Comparison of ENCODE assay signal across 23 cellular contexts in the genomic region with DNA sequence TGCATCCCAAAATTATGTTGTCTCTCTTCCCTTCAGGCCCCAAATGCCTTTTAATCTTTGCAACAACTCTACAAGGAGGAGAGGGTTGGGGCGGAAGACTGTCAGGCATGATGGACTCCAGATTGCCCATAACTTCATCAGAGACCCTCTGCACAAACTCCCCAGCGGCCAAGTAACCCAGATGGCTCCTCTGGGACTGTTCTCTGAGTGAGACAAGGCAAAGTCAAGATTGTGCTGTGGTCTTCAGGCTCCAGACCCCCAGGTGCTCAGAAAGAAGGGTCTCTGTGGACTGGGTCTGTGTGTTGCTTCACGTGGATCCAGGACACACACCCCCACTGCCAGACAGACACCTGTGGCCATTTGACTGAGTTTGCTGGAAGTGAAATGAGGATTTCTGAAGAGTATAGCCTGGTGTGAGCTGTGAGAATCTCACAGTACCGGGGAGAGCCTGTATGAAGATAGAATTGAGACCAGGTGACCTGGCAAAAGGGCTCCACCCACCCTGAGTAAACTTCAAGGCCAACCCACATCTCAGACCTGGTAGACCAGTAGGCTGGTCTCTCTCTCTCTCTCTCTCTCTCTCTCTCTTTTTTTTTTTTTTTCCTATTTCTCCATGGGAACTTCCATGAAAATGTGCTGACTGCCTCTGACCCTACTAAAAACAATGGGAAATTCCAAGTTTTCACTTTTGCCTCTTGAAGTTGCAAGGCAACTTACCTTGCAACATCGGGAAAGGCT.
DNase-seq lines count a peak whose midpoint lies in the region; ATAC-seq and TF ChIP-seq lines count a peak whose summit lies in the region.
"Had no signal": no experiment of that assay in that cellular context is flagged by ENCODE, and none has a peak within 500 bp of the region (broad histone marks: within the 10 kb centered on the region; RNA-seq: fewer than 3 reads in every experiment).

No MANE protein-coding gene starts in this region.

- intact Hi-C loops in Panc1 (cut with micrococcal nuclease; ENCODE audit: unreplicated experiment), result no loop called here

- H3K4me1 ChIP-seq in BE2C (peaks cover 30% of the 10 kb centered on the region), Panc1 (ENCODE audit: control insufficient read depth, insufficient read depth, low read length) (peaks cover 87% of the 10 kb centered on the region), hepatocyte (ENCODE audit: insufficient read depth) (peaks cover 24% of the 10 kb centered on the region)
- H3K4me1 ChIP-seq: ascending aorta, left lung, SJSA1 had no signal

- H3K36me3 ChIP-seq in BE2C, result no peaks in the 10 kb centered on the region
- no peaks in the 10 kb centered on the region for H3K36me3 ChIP-seq in Panc1 (ENCODE audit: control insufficient read depth, insufficient read depth, low read length)
- no peaks in the 10 kb centered on the region for H3K36me3 ChIP-seq in hepatocyte (replicated peaks; ENCODE audit: insufficient read depth, low read depth)
- H3K36me3 ChIP-seq: ascending aorta, left lung, prostate gland, SJSA1, tibial nerve had no signal

- H3K9me2 ChIP-seq in hepatocyte (replicated peaks; ENCODE audit: insufficient read depth), result no peaks in the 10 kb centered on the region

- CTCF ChIA-PET in Panc1 (lab: Charles Lee), result interaction anchor here (0.5 kb wide), 1 partner anchor 64 kb away, joined by 3 read pairs; no protein-coding TSS in a partner anchor

- H3K4me3 Mint-ChIP-seq in nephron, result no peak overlapping the region
- H3K4me3 Mint-ChIP-seq: activated naive CD4-positive, alpha-beta T cell treated with anti-CD3 and anti-CD28 coated beads for 36 hours; CD4-positive, alpha-beta memory T cell; IgD-negative memory B cell; stimulated activated effector memory CD8-positive, alpha-beta T cell treated with anti-CD3 and anti-CD28 coated beads, Interleukin-12 subunit alpha, Interleukin-12 subunit beta, amount 100 ng/mL, for 72 hours had no signal

- DNase-seq in BE2C, result peak; percentile 73
- no peak for DNase-seq in Panc1 (ENCODE audit: low read depth, low spot score)
- DNase-seq in hepatocyte (ENCODE audit: low spot score), result peak; percentile 62
- no peak for DNase-seq in omental fat pad (ENCODE audit: low spot score)
- no peak for DNase-seq in activated effector memory CD4-positive, alpha-beta T cell treated with anti-CD3 and anti-CD28 coated beads, Interleukin-2, amount 50 U/mL, for 16 hours
- DNase-seq: activated CD4-positive, alpha-beta T cell treated with anti-CD3 and anti-CD28 coated beads, Interleukin-2, amount 50 U/mL, for 1 hour; activated naive CD4-positive, alpha-beta T cell treated with anti-CD3 and anti-CD28 coated beads for 36 hours; activated T-cell treated with anti-CD3 and anti-CD28 coated beads for 4 hours; CD4-positive, alpha-beta memory T cell; hypothalamus; left lung; naive B cell; NCI-H2081; NCI-H524 had no signal

- H3K4me3 ChIP-seq in BE2C (ENCODE audit: low read depth, low read length) (no peak overlapping the region), Panc1 (ENCODE audit: low read depth in 2 of 2, low read length in 2 of 2) (peak overlapping the region in 1 of 2 experiments; percentile 38; a peak in 2 of 4 replicates), hepatocyte (no peak overlapping the region)
- H3K4me3 ChIP-seq: ascending aorta, left lung, prostate gland, SJSA1, tibial nerve had no signal

- peak overlapping the region; percentile 94 for H3K27ac ChIP-seq in Panc1 (ENCODE audit: low read length)
- H3K27ac ChIP-seq in hepatocyte, result peak overlapping the region; percentile 79
- H3K27ac ChIP-seq: ascending aorta, left lung, prostate gland, SJSA1 had no signal

- BruUV-seq in Panc1 (replicated peaks; lab: Mats Ljungman, UMichigan), result no TSS peak

- H3K27me3 Mint-ChIP-seq in nephron (ENCODE audit: low read depth), result peaks cover 42% of the 10 kb centered on the region

- H3K79me2 ChIP-seq in hepatocyte, result peaks cover 78% of the 10 kb centered on the region

- in situ Hi-C loops in Panc1 (cut with HindIII; ENCODE audit: low pct_unique_long_range_greater_than_20kb, low sequenced_read_pairs), result loop anchor here (25.0 kb wide), 1 partner anchor 338 kb away; no protein-coding TSS in a partner anchor

- H3K9me3 ChIP-seq in BE2C (no peaks in the 10 kb centered on the region), Panc1 (ENCODE audit: control insufficient read depth, insufficient read depth, low read depth, low read length) (no peaks in the 10 kb centered on the region), hepatocyte (ENCODE audit: low read depth) (no peaks in the 10 kb centered on the region)
- H3K9me3 ChIP-seq: left lung, prostate gland, SJSA1 had no signal

- peaks cover 33% of the 10 kb centered on the region for H3K4me1 Mint-ChIP-seq in nephron
- H3K4me1 Mint-ChIP-seq: CD4-positive, alpha-beta memory T cell; naive B cell; stimulated activated effector memory CD8-positive, alpha-beta T cell treated with anti-CD3 and anti-CD28 coated beads, Interleukin-12 subunit alpha, Interleukin-12 subunit beta, amount 100 ng/mL, for 72 hours had no signal

- H3K9me3 Mint-ChIP-seq in nephron, result peaks cover 5% of the 10 kb centered on the region
- H3K9me3 Mint-ChIP-seq: stimulated activated effector memory CD8-positive, alpha-beta T cell treated with anti-CD3 and anti-CD28 coated beads, Interleukin-12 subunit alpha, Interleukin-12 subunit beta, amount 100 ng/mL, for 72 hours had no signal

- peak overlapping the region in 2 of 3 experiments; percentile 16 to 28 for H3K27ac Mint-ChIP-seq in nephron
- H3K27ac Mint-ChIP-seq: activated naive CD4-positive, alpha-beta T cell treated with anti-CD3 and anti-CD28 coated beads for 36 hours; CD4-positive, alpha-beta memory T cell; IgD-negative memory B cell; naive B cell; stimulated activated effector memory CD8-positive, alpha-beta T cell treated with anti-CD3 and anti-CD28 coated beads, Interleukin-12 subunit alpha, Interleukin-12 subunit beta, amount 100 ng/mL, for 72 hours had no signal

- no peaks in the 10 kb centered on the region for H4K20me1 ChIP-seq in hepatocyte (ENCODE audit: insufficient read depth, poor library complexity, severe bottlenecking)

- no peaks in the 10 kb centered on the region for H3K36me3 Mint-ChIP-seq in nephron (ENCODE audit: low read depth)
- H3K36me3 Mint-ChIP-seq: CD4-positive, alpha-beta memory T cell; IgD-negative memory B cell; stimulated activated effector memory CD8-positive, alpha-beta T cell treated with anti-CD3 and anti-CD28 coated beads, Interleukin-12 subunit alpha, Interleukin-12 subunit beta, amount 100 ng/mL, for 72 hours had no signal

- WGBS in hepatocyte (ENCODE audit: low lambda C conversion rate, missing lambda C conversion rate), result 61% methylated on average over 5 of the region's 5 CpGs

- H3K27me3 ChIP-seq in BE2C (no peaks in the 10 kb centered on the region), Panc1 (ENCODE audit: control insufficient read depth, insufficient read depth, low read length) (no peaks in the 10 kb centered on the region), hepatocyte (no peaks in the 10 kb centered on the region)
- H3K27me3 ChIP-seq: ascending aorta, SJSA1, tibial nerve had no signal

- POLR2A ChIA-PET in Panc1 (lab: Charles Lee), result interaction anchor here (0.5 kb wide), 1 partner anchor 757 kb away, joined by 6 read pairs; a partner anchor contains a TSS

- TF ChIP-seq CTCF in BE2C (IDR thresholded peaks at IDR 0.05; ENCODE audit: low read depth, low read length) (no peak), Panc1 (IDR thresholded peaks at IDR 0.05) (no peak), hepatocyte (IDR thresholded peaks at IDR 0.05; ENCODE audit: poor library complexity) (no peak), nephron (IDR thresholded peaks at IDR 0.05; ENCODE audit: unreplicated experiment in 3 of 3) (no peak), omental fat pad (IDR thresholded peaks at IDR 0.05) (no peak)

- H2AFZ ChIP-seq in hepatocyte, result no peak overlapping the region

- ATAC-seq in Panc1 (peak; percentile 71), omental fat pad (ENCODE audit: low FRiP score) (no peak), GM18909 (IDR thresholded peaks at IDR 0.05; ENCODE audit: poor library complexity, unreplicated experiment) (no peak), HG03432 (IDR thresholded peaks at IDR 0.05; ENCODE audit: unreplicated experiment) (no peak)
- ATAC-seq: left lung; stimulated activated effector memory CD8-positive, alpha-beta T cell treated with anti-CD3 and anti-CD28 coated beads, Interleukin-12 subunit alpha, Interleukin-12 subunit beta, amount 100 ng/mL, for 72 hours had no signal

- no peak overlapping the region for H3K4me2 ChIP-seq in hepatocyte

Comparison
In these comparisons a context has a peak if more than half of its experiments do, and no peak if none do; other contexts are left out.
1. DNase-seq: peak in BE2C (single experiment) and hepatocyte (single experiment); none in Panc1 (single experiment), omental fat pad (single experiment) and activated effector memory CD4-positive, alpha-beta T cell treated with anti-CD3 and anti-CD28 coated beads, Interleukin-2, amount 50 U/mL, for 16 hours (single experiment).